18 cellular contexts compared by ENCODE assay signal in the genomic region with DNA sequence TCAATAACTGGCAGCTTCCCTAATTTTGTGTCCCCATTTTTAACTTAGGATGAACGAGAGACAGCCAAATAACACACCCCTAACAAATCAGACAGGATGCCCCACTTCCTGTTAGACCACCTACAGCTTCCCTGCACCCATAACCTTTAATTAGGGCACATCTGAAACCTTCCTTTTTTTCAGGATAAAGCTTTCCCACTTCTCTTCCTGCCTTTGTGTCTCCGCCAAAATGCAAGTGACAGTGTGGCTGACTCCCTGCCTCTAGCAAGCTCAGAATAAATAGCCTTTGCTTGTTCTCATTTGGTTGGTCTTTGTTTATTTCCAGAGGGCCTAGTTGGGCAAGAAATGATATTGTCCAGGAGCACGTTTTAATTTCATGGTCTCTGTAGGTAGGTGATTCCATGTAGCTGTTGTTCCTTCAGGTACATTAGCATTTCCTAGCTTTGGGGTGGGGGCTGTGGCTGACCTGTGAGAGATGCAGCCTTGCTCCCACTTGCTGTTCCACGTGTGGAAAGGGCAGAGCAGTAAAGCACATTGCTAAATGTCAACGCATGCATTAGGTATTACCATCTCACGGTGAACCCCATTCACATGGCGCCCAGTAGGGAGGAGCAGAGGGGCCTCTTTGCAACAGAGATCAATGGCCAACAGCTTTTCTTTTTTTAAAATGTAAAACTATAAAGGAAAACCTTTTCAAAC.
"Had no signal": no experiment of that assay in that cellular context is flagged by ENCODE, and none has a peak within 500 bp of the region (broad histone marks: within the 10 kb centered on the region; RNA-seq: fewer than 3 reads in every experiment).

No MANE protein-coding gene starts in this region.

- H3K36me3 ChIP-seq: breast epithelium, tibial nerve had no signal

- H3K27ac ChIP-seq: breast epithelium, dorsolateral prefrontal cortex, foreskin keratinocyte, tibial nerve, VCaP had no signal

- H3K9me3 ChIP-seq: breast epithelium, tibial nerve had no signal

- H3K27me3 Mint-ChIP-seq: activated CD8-positive, alpha-beta T cell treated with anti-CD3 and anti-CD28 coated beads for 36 hours had no signal

- H3K4me2 ChIP-seq: smooth muscle cell had no signal

- H3K36me3 Mint-ChIP-seq: stimulated activated memory B cell treated with anti-CD40 and anti-IgM and Interleukin-4, amounts not matched to agents 10 μg/mL and 1 μg/mL and 100 μg/mL, for 72 hours had no signal

- H3K27ac Mint-ChIP-seq: activated CD8-positive, alpha-beta T cell treated with anti-CD3 and anti-CD28 coated beads for 36 hours; activated T-cell treated with anti-CD3 and anti-CD28 coated beads, Interleukin-2, amount 50 U/mL, for 72 hours; stimulated activated memory B cell treated with anti-CD40 and anti-IgM and Interleukin-4, amounts not matched to agents 10 μg/mL and 1 μg/mL and 100 μg/mL, for 72 hours had no signal

- ATAC-seq: activated CD8-positive, alpha-beta T cell treated with anti-CD3 and anti-CD28 coated beads for 36 hours; activated T-cell treated with anti-CD3 and anti-CD28 coated beads, Interleukin-2, amount 50 U/mL, for 72 hours; foreskin keratinocyte; left ventricle myocardium superior; stimulated activated memory B cell treated with anti-CD40 and anti-IgM and Interleukin-4, amounts not matched to agents 10 μg/mL and 1 μg/mL and 100 μg/mL, for 72 hours had no signal

- H3K4me1 ChIP-seq: breast epithelium, foreskin keratinocyte had no signal

- H3K9me3 Mint-ChIP-seq: activated CD8-positive, alpha-beta T cell treated with anti-CD3 and anti-CD28 coated beads for 36 hours; activated T-cell treated with anti-CD3 and anti-CD28 coated beads, Interleukin-2, amount 50 U/mL, for 72 hours; stimulated activated memory B cell treated with anti-CD40 and anti-IgM and Interleukin-4, amounts not matched to agents 10 μg/mL and 1 μg/mL and 100 μg/mL, for 72 hours had no signal

- H3K4me3 ChIP-seq: breast epithelium, dorsolateral prefrontal cortex, smooth muscle cell, tibial nerve had no signal

- DNase-seq: activated CD4-positive, alpha-beta T cell treated with anti-CD3 and anti-CD28 coated beads for 4 hours; activated CD8-positive, alpha-beta memory T cell treated with anti-CD3 and anti-CD28 coated beads, Interleukin-2, amount 50 U/mL, for 4 hours; activated CD8-positive, alpha-beta T cell treated with anti-CD3 and anti-CD28 coated beads for 36 hours; activated gamma-delta T cell treated with Interleukin-2 at 50 U/mL for 16 hours; activated T-cell treated with anti-CD3 and anti-CD28 coated beads, Interleukin-2, amount 50 U/mL, for 72 hours; aorta; dorsolateral prefrontal cortex; foreskin keratinocyte; left ventricle myocardium superior; midbrain; right cardiac atrium; stimulated activated CD4-positive, alpha-beta T cell treated with anti-CD3 and anti-CD28 coated beads, Interleukin-1b, Interleukin-23, amount 100 ng/mL, for 48 hours; T1000 had no signal

- H3K4me3 Mint-ChIP-seq: activated CD8-positive, alpha-beta T cell treated with anti-CD3 and anti-CD28 coated beads for 36 hours; activated T-cell treated with anti-CD3 and anti-CD28 coated beads, Interleukin-2, amount 50 U/mL, for 72 hours; stimulated activated memory B cell treated with anti-CD40 and anti-IgM and Interleukin-4, amounts not matched to agents 10 μg/mL and 1 μg/mL and 100 μg/mL, for 72 hours had no signal

- H3K27me3 ChIP-seq: breast epithelium, dorsolateral prefrontal cortex, foreskin keratinocyte, tibial nerve had no signal
